In genomic region chr1:8681911-8682310, GRCh38 we compare ENCODE assay signal across 20 cellular contexts.
DNase-seq lines count a peak whose midpoint lies in the region; ATAC-seq and TF ChIP-seq lines count a peak whose summit lies in the region.
"Had no signal": no experiment of that assay in that cellular context is flagged by ENCODE, and none has a peak within 500 bp of the region (broad histone marks: within the 10 kb centered on the region; RNA-seq: fewer than 3 reads in every experiment).

No MANE protein-coding gene starts in this region.

- intact Hi-C loops in activated CD4-positive, alpha-beta T cell treated with anti-CD3 and anti-CD28 coated beads, Interleukin-2, amount 10 ng/mL, durations not matched to agents 24 days and 14 days (cut with micrococcal nuclease) = loop anchor here (5.0 kb wide), 1 partner anchor 35 kb away; no protein-coding TSS in a partner anchor
- intact Hi-C loops in PC-3 (cut with micrococcal nuclease) = loop anchor here (1.0 kb wide), 1 partner anchor 21 kb away; no protein-coding TSS in a partner anchor

- no peak for ATAC-seq in PC-3
- ATAC-seq in naive B cell (ENCODE audit: low read depth in 2 of 2) = no peak
- ATAC-seq in HG03457 (IDR thresholded peaks at IDR 0.05; ENCODE audit: unreplicated experiment) = no peak
- ATAC-seq: CD8-positive, alpha-beta T cell had no signal

- H3K79me2 ChIP-seq in PC-3 (ENCODE audit: low read length) = peaks cover 95% of the 10 kb centered on the region

- H3K27me3 Mint-ChIP-seq in activated CD4-positive, alpha-beta T cell treated with anti-CD3 and anti-CD28 coated beads, Interleukin-2, amount 10 ng/mL, durations not matched to agents 24 days and 14 days = no peaks in the 10 kb centered on the region
- no peaks in the 10 kb centered on the region for H3K27me3 Mint-ChIP-seq in naive B cell
- H3K27me3 Mint-ChIP-seq: progenitor cell of endocrine pancreas; stimulated activated naive B cell treated with anti-CD40 and anti-IgM and Interleukin-4, amounts not matched to agents 10 μg/mL and 1 μg/mL and 100 μg/mL, for 72 hours had no signal

- no peak overlapping the region for H3K4me3 ChIP-seq in PC-3 (ENCODE audit: low read length)
- H3K4me3 ChIP-seq: SK-N-MC, thyroid gland had no signal

- TF ChIP-seq CTCF in PC-3 (conservative IDR thresholded peaks at IDR 0.05; ENCODE audit: low read depth, low read length) = no peak

- H3K36me3 ChIP-seq in PC-3 (ENCODE audit: low read depth, low read length) = no peaks in the 10 kb centered on the region
- H3K36me3 ChIP-seq: adrenal gland, left lung, thyroid gland had no signal

- H3F3A ChIP-seq in PC-3 (ENCODE audit: low read length, unreplicated experiment) = no peaks in the 10 kb centered on the region

- peaks cover 36% of the 10 kb centered on the region for H3K4me1 ChIP-seq in PC-3 (ENCODE audit: insufficient read depth, low read length)

- DNase-seq in activated CD4-positive, alpha-beta T cell treated with anti-CD3 and anti-CD28 coated beads, Interleukin-2, amount 10 ng/mL, durations not matched to agents 24 days and 14 days = peak; percentile 50
- no peak for DNase-seq in activated CD4-positive, alpha-beta T cell treated with anti-CD3 and anti-CD28 coated beads, Interleukin-2, amount 50 U/mL, for 1 hour
- DNase-seq in D341Med (ENCODE audit: low spot score) = peak; percentile 46
- DNase-seq in PC-3 = no peak
- DNase-seq in naive B cell = no peak
- DNase-seq in NCI-H2227 (lab: John Stamatoyannopoulos, UW; ENCODE audit: unreplicated experiment) = no peak
- DNase-seq in NCI-H2196 treated with DMSO at 0.1 percent for 48 hours (lab: John Stamatoyannopoulos, UW; ENCODE audit: unreplicated experiment) = no peak
- DNase-seq: activated effector memory CD4-positive, alpha-beta T cell treated with anti-CD3 and anti-CD28 coated beads, Interleukin-2, amount 50 U/mL, for 16 hours; adrenal gland; CD8-positive, alpha-beta T cell; DND-41; left lung; NCI-H1048; stimulated activated naive B cell treated with anti-CD40 and anti-IgM and Interleukin-4, amounts not matched to agents 10 μg/mL and 1 μg/mL and 100 μg/mL, for 72 hours; T-helper 9 cell; thyroid gland had no signal

- BruUV-seq in PC-3 (replicated peaks; lab: Mats Ljungman, UMichigan) = no TSS peak

- peaks cover 33% of the 10 kb centered on the region for H3K4me1 Mint-ChIP-seq in activated CD4-positive, alpha-beta T cell treated with anti-CD3 and anti-CD28 coated beads, Interleukin-2, amount 10 ng/mL, durations not matched to agents 24 days and 14 days
- H3K4me1 Mint-ChIP-seq in naive B cell = peaks cover 36 to 55% (median 47%) of the 10 kb centered on the region in 3 donors

- no peaks in the 10 kb centered on the region for H3K9me3 ChIP-seq in PC-3 (ENCODE audit: low read length)
- H3K9me3 ChIP-seq: adrenal gland, left lung, thyroid gland had no signal

- H3K9me2 ChIP-seq in PC-3 (replicated peaks; ENCODE audit: low read length) = no peaks in the 10 kb centered on the region

- POLR2A ChIA-PET in PC-3 (lab: Charles Lee; ENCODE audit: unreplicated experiment) = no interaction called here

- H3K27me3 ChIP-seq in PC-3 (ENCODE audit: low read length) = no peaks in the 10 kb centered on the region
- H3K27me3 ChIP-seq: adrenal gland, left lung, thyroid gland had no signal

- no peak overlapping the region for H3K27ac ChIP-seq in PC-3 (ENCODE audit: low read length)
- H3K27ac ChIP-seq: adrenal gland, KMS-11, SK-N-MC, thyroid gland had no signal

- H3K27ac Mint-ChIP-seq in activated CD4-positive, alpha-beta T cell treated with anti-CD3 and anti-CD28 coated beads, Interleukin-2, amount 10 ng/mL, durations not matched to agents 24 days and 14 days = peak overlapping the region; percentile 30
- H3K27ac Mint-ChIP-seq in naive B cell = peak overlapping the region in 4 of 6 donors; percentile 2 to 88 (median 34)
- H3K27ac Mint-ChIP-seq: stimulated activated naive B cell treated with anti-CD40 and anti-IgM and Interleukin-4, amounts not matched to agents 10 μg/mL and 1 μg/mL and 100 μg/mL, for 72 hours had no signal

- peaks cover 10% of the 10 kb centered on the region for H4K20me1 ChIP-seq in PC-3 (ENCODE audit: low read length)

- H3K4me2 ChIP-seq in PC-3 (ENCODE audit: low read length) = peak overlapping the region; percentile 89; the same call in 1 of the 2 replicates
- H3K4me2 ChIP-seq: KMS-11 had no signal

- CTCF ChIA-PET in PC-3 (lab: Charles Lee) = interaction anchor here (1.0 to 1.2 kb wide), 2 partner anchors 19 to 21 kb away, joined by 4 to 6 read pairs; no protein-coding TSS in a partner anchor

- no peak overlapping the region for H3K9ac ChIP-seq in PC-3 (ENCODE audit: low read length)
- H3K9ac ChIP-seq: KMS-11 had no signal

- peak overlapping the region; percentile 21 for H3K4me3 Mint-ChIP-seq in activated CD4-positive, alpha-beta T cell treated with anti-CD3 and anti-CD28 coated beads, Interleukin-2, amount 10 ng/mL, durations not matched to agents 24 days and 14 days
- no peak overlapping the region for H3K4me3 Mint-ChIP-seq in naive B cell
- H3K4me3 Mint-ChIP-seq: CD8-positive, alpha-beta T cell; stimulated activated naive B cell treated with anti-CD40 and anti-IgM and Interleukin-4, amounts not matched to agents 10 μg/mL and 1 μg/mL and 100 μg/mL, for 72 hours had no signal

- no peak overlapping the region for H2AFZ ChIP-seq in PC-3 (ENCODE audit: low read length)

- peaks cover 13% of the 10 kb centered on the region for H3K36me3 Mint-ChIP-seq in activated CD4-positive, alpha-beta T cell treated with anti-CD3 and anti-CD28 coated beads, Interleukin-2, amount 10 ng/mL, durations not matched to agents 24 days and 14 days (ENCODE audit: low read depth)
- peaks cover 0 to 4% of the 10 kb centered on the region in 2 donors for H3K36me3 Mint-ChIP-seq in naive B cell

- H3K9me3 Mint-ChIP-seq in activated CD4-positive, alpha-beta T cell treated with anti-CD3 and anti-CD28 coated beads, Interleukin-2, amount 10 ng/mL, durations not matched to agents 24 days and 14 days = no peaks in the 10 kb centered on the region
- H3K9me3 Mint-ChIP-seq in naive B cell = no peaks in the 10 kb centered on the region
- H3K9me3 Mint-ChIP-seq: CD8-positive, alpha-beta T cell; stimulated activated naive B cell treated with anti-CD40 and anti-IgM and Interleukin-4, amounts not matched to agents 10 μg/mL and 1 μg/mL and 100 μg/mL, for 72 hours had no signal

Comparison
In these comparisons a context has a peak if more than half of its experiments do, and no peak if none do; other contexts are left out.
1. DNase-seq: peak in activated CD4-positive, alpha-beta T cell treated with anti-CD3 and anti-CD28 coated beads, Interleukin-2, amount 10 ng/mL, durations not matched to agents 24 days and 14 days (single experiment) and D341Med (single experiment); none in activated CD4-positive, alpha-beta T cell treated with anti-CD3 and anti-CD28 coated beads, Interleukin-2, amount 50 U/mL, for 1 hour (single experiment), PC-3 (single experiment), naive B cell (single experiment), NCI-H2227 (single experiment) and NCI-H2196 treated with DMSO at 0.1 percent for 48 hours (single experiment).